8 cellular contexts compared by ENCODE assay signal in genomic region chr17:80005360-80006338, GRCh38. TPM values are rescaled to one million over a fixed set of nuclear protein-coding genes. Genes with fewer than 3 reads are reported as not detected.
A peak's percentile ranks its signal among the peaks of the same experiment; 100 is the strongest.
DNase-seq lines count a peak whose midpoint lies in the region; ATAC-seq and TF ChIP-seq lines count a peak whose summit lies in the region.

No MANE protein-coding gene starts in this region.

- peak; percentile 99 for TF ChIP-seq CTCF in HFFc6 (IDR thresholded peaks at IDR 0.05)

- H3K27ac ChIP-seq in CD8-positive, alpha-beta memory T cell (ENCODE audit: low read depth, low read length) = no peak overlapping the region
- H3K27ac ChIP-seq in SJCRH30 = no peak overlapping the region

- H3K4me3 ChIP-seq in CD8-positive, alpha-beta memory T cell (ENCODE audit: low read length) = no peak overlapping the region
- H3K4me3 ChIP-seq in SJCRH30 (no peak overlapping the region), skeletal muscle satellite cell (ENCODE audit: low read length) (no peak overlapping the region)

- no peaks in the 10 kb centered on the region for H3K9me3 Mint-ChIP-seq in CD8-positive, alpha-beta memory T cell
- H3K9me3 Mint-ChIP-seq in HFFc6 = no peaks in the 10 kb centered on the region
- no peaks in the 10 kb centered on the region for H3K9me3 Mint-ChIP-seq in activated naive CD8-positive, alpha-beta T cell (ENCODE audit: low read depth)

- no peaks in the 10 kb centered on the region for H3K9me3 ChIP-seq in CD8-positive, alpha-beta memory T cell (ENCODE audit: low read length)
- H3K9me3 ChIP-seq in SJCRH30 (replicated peaks) (no peaks in the 10 kb centered on the region), skeletal muscle satellite cell (replicated peaks; ENCODE audit: low read length) (no peaks in the 10 kb centered on the region)

- H3K36me3 Mint-ChIP-seq in CD8-positive, alpha-beta memory T cell = no peaks in the 10 kb centered on the region
- H3K36me3 Mint-ChIP-seq in HFFc6 (ENCODE audit: low read depth) = no peaks in the 10 kb centered on the region
- H3K36me3 Mint-ChIP-seq in activated naive CD8-positive, alpha-beta T cell = no peaks in the 10 kb centered on the region

- intact Hi-C loops in left ventricle myocardium superior (cut with micrococcal nuclease) = no loop called here

- H3K4me3 Mint-ChIP-seq in CD8-positive, alpha-beta memory T cell = no peak overlapping the region
- H3K4me3 Mint-ChIP-seq in HFFc6 = 0 out of 2 replicates have a peak overlapping the region, but pooled peaks have one; percentile 21
- H3K4me3 Mint-ChIP-seq in activated naive CD8-positive, alpha-beta T cell = peak overlapping the region; percentile 56

- H3K27me3 ChIP-seq in CD8-positive, alpha-beta memory T cell (ENCODE audit: insufficient read depth, low read length, poor library complexity, severe bottlenecking) = no peaks in the 10 kb centered on the region
- H3K27me3 ChIP-seq in SJCRH30 (no peaks in the 10 kb centered on the region), skeletal muscle satellite cell (ENCODE audit: control insufficient read depth, insufficient read depth, low read length) (no peaks in the 10 kb centered on the region)

- peaks cover 5 to 12% (median 8%) of the 10 kb centered on the region in 3 donors for H3K4me1 Mint-ChIP-seq in CD8-positive, alpha-beta memory T cell
- peaks cover 4% of the 10 kb centered on the region; the same call in 1 of the 2 replicates for H3K4me1 Mint-ChIP-seq in HFFc6 (ENCODE audit: low read depth)
- H3K4me1 Mint-ChIP-seq in activated naive CD8-positive, alpha-beta T cell (ENCODE audit: low read depth) = peaks cover 6% of the 10 kb centered on the region

- peaks cover 0 to 3% of the 10 kb centered on the region in 2 donors for H3K27me3 Mint-ChIP-seq in CD8-positive, alpha-beta memory T cell
- H3K27me3 Mint-ChIP-seq in HFFc6 (ENCODE audit: insufficient read depth) = no peaks in the 10 kb centered on the region
- H3K27me3 Mint-ChIP-seq in activated naive CD8-positive, alpha-beta T cell = no peaks in the 10 kb centered on the region

- POLR2A ChIA-PET in CD8-positive, alpha-beta memory T cell (lab: Charles Lee) = no interaction called here

- ATAC-seq in left ventricle myocardium superior (peak; percentile 54), HG02885 (IDR thresholded peaks at IDR 0.05; ENCODE audit: poor library complexity, unreplicated experiment) (no peak), HG02642 (IDR thresholded peaks at IDR 0.05; ENCODE audit: poor library complexity, unreplicated experiment) (no peak)

- peak; percentile 35 to 71 (median 55) for DNase-seq in CD8-positive, alpha-beta memory T cell
- peak; percentile 28 for DNase-seq in HFFc6
- peak; percentile 68 to 85 for DNase-seq in SJCRH30
- DNase-seq in left ventricle myocardium superior = peak; percentile 52

- H3K36me3 ChIP-seq in CD8-positive, alpha-beta memory T cell (ENCODE audit: insufficient read depth, low read length) = no peaks in the 10 kb centered on the region
- H3K36me3 ChIP-seq in SJCRH30 (peaks cover 15% of the 10 kb centered on the region; the same call in 1 of the 2 replicates), skeletal muscle satellite cell (ENCODE audit: insufficient read depth, low read length) (peaks cover 12% of the 10 kb centered on the region)

- peaks cover 9% of the 10 kb centered on the region for H3K4me1 ChIP-seq in CD8-positive, alpha-beta memory T cell (ENCODE audit: insufficient read depth, low read length)
- H3K4me1 ChIP-seq in SJCRH30 (no peaks in the 10 kb centered on the region; the same call in 1 of the 2 replicates), skeletal muscle satellite cell (ENCODE audit: control insufficient read depth, insufficient read depth, low read length) (peaks cover 6% of the 10 kb centered on the region)

- peak overlapping the region; percentile 39 for H3K4me2 ChIP-seq in skeletal muscle satellite cell (ENCODE audit: low read length)

- H3K27ac Mint-ChIP-seq in CD8-positive, alpha-beta memory T cell = peak overlapping the region in 5 of 8 donors; percentile 58 to 81 (median 73)
- no peak overlapping the region for H3K27ac Mint-ChIP-seq in HFFc6
- no peak overlapping the region for H3K27ac Mint-ChIP-seq in activated naive CD8-positive, alpha-beta T cell

- CTCF ChIA-PET in CD8-positive, alpha-beta memory T cell (lab: Charles Lee) = interaction anchor here (0.8 to 1.9 kb wide), 8 partner anchors 9 to 190 kb away, joined by 3 to 8 read pairs (median 4); no protein-coding TSS in a partner anchor

- no peak overlapping the region for H3K9ac ChIP-seq in skeletal muscle satellite cell (ENCODE audit: low read depth, low read length)

RNA-seq across cellular contexts. Expression of gene TBC1D16, which starts 30.0 kb away (rescaled TPM):
- 1 to 10 TPM; 3.5 to 4.3 TPM for total RNA-seq in CD8-positive, alpha-beta memory T cell
- polyA plus RNA-seq in CD8-positive, alpha-beta memory T cell = 0.33 TPM
- total RNA-seq in HFFc6 (2021; fragmentation: NEBNext Ultra II Directional; extraction: Animal tissue kit (Norgen Biotek cat#: 25700)) = 10 to 100 TPM; 15.1 to 25.5 (median 17.9) TPM
- 60.6 and 61.6 TPM in 2 replicates for total RNA-seq in SJCRH30 (2014; rRNA removed; shearing (Covaris generic))
- 13.1 TPM for total RNA-seq in left ventricle myocardium superior
- 49.1 and 59.3 TPM in 2 replicates for total RNA-seq in skeletal muscle satellite cell (2012; rRNA removed)

RNA-seq across cellular contexts. Expression of gene CCDC40, which starts 30.8 kb away (rescaled TPM):
- total RNA-seq in CD8-positive, alpha-beta memory T cell = 1 to 10 TPM; 3.6 to 4.3 TPM
- not detected for polyA plus RNA-seq in CD8-positive, alpha-beta memory T cell
- total RNA-seq in HFFc6 (2021; fragmentation: NEBNext Ultra II Directional; extraction: Animal tissue kit (Norgen Biotek cat#: 25700)) = 1 to 10 TPM; 1.7 to 3.2 (median 2.1) TPM
- 8.8 and 11.3 TPM in 2 replicates for total RNA-seq in SJCRH30 (2014; rRNA removed; shearing (Covaris generic))
- 5.8 TPM for total RNA-seq in left ventricle myocardium superior
- total RNA-seq in skeletal muscle satellite cell (2012; rRNA removed) = 2.0 and 2.8 TPM in 2 replicates

Comparison
In these comparisons a context has a peak if more than half of its experiments do, and no peak if none do; other contexts are left out.
1. H3K27ac Mint-ChIP-seq: peak in CD8-positive, alpha-beta memory T cell (5 of 8); none in HFFc6 (single experiment) and activated naive CD8-positive, alpha-beta T cell (single experiment).
2. H3K4me3 Mint-ChIP-seq: peak in HFFc6 (single experiment) and activated naive CD8-positive, alpha-beta T cell (single experiment); none in CD8-positive, alpha-beta memory T cell (0 of 7).
3. Peak in every context shown above with its lines, with median percentiles within 50 percentile points of each other: DNase-seq.